Comparison of ENCODE assay signal across 1 cellular context in genomic region chr2:102736607-102737409, GRCh38.
TF ChIP-seq lines count a peak whose summit lies in the region.

No MANE protein-coding gene starts in this region.

TF ChIP-seq in SK-N-SH, 30 proteins besides CTCF, POLR2A, EP300 and RAD21 (continued from another document):
- TF ChIP-seq NRF1 (IDR thresholded peaks at IDR 0.05; ENCODE audit: low read depth, low read length) (peak; percentile 90), CHD2 (IDR thresholded peaks at IDR 0.05; ENCODE audit: low read length, partially characterized antibody) (no peak), IRF3 (IDR thresholded peaks at IDR 0.05; ENCODE audit: low read depth, low read length) (no peak), NFIC (IDR thresholded peaks at IDR 0.05; ENCODE audit: borderline replicate concordance) (no peak), TCF12 (IDR thresholded peaks at IDR 0.05) (no peak), USF1 (IDR thresholded peaks at IDR 0.05; ENCODE audit: borderline replicate concordance, low read depth) (no peak), RXRA (IDR thresholded peaks at IDR 0.05; ENCODE audit: borderline replicate concordance, low read depth) (no peak), MEF2A (IDR thresholded peaks at IDR 0.05; ENCODE audit: borderline replicate concordance, low read depth) (no peak), POLR2AphosphoS5 (IDR thresholded peaks at IDR 0.05; ENCODE audit: low read depth, low read length) (peak; percentile 73; the same call in 1 of the 2 replicates), TAF1 (IDR thresholded peaks at IDR 0.05; ENCODE audit: borderline replicate concordance, low read depth, low read length) (peak; percentile 19; the same call in 1 of the 2 replicates), SIN3A (IDR thresholded peaks at IDR 0.05; ENCODE audit: borderline replicate concordance, low read depth, low read length) (no peak), RCOR1 (IDR thresholded peaks at IDR 0.05; ENCODE audit: low read length) (peak; percentile 38; the same call in 1 of the 2 replicates), ZBTB33 (IDR thresholded peaks at IDR 0.05; ENCODE audit: borderline replicate concordance, low read depth) (no peak), REST (IDR thresholded peaks at IDR 0.05; ENCODE audit: low read depth, low read length) (no peak), TEAD4 (IDR thresholded peaks at IDR 0.05; ENCODE audit: borderline replicate concordance, insufficient read depth) (no peak)
